ENCODE assay signal across 1 cellular context in genomic region chr11:16280256-16280682, GRCh38.
TF ChIP-seq lines count a peak whose summit lies in the region.

No MANE protein-coding gene starts in this region.

TF ChIP-seq in K562, 482 proteins besides CTCF, POLR2A, EP300 and RAD21 (continued from another document and continues in another):
- TF ChIP-seq ETV5 (CRISPR knock-in tag; IDR thresholded peaks at IDR 0.05; ENCODE audit: low read depth) (no peak), TEAD4 (IDR thresholded peaks at IDR 0.05; ENCODE audit: low read length) (peak; percentile 75), TEAD4 (CRISPR knock-in tag; IDR thresholded peaks at IDR 0.05; ENCODE audit: borderline replicate concordance) (no peak), EZH2 (IDR thresholded peaks at IDR 0.05; ENCODE audit: borderline replicate concordance, low read depth, low read length) (no peak), FOXJ3 (CRISPR knock-in tag; IDR thresholded peaks at IDR 0.05) (no peak), HOXB6 (CRISPR knock-in tag; IDR thresholded peaks at IDR 0.05; ENCODE audit: borderline replicate concordance) (no peak), HNRNPLL (IDR thresholded peaks at IDR 0.05; ENCODE audit: low read depth, low read length, poor library complexity, severe bottlenecking) (no peak), ZNF764 (CRISPR knock-in tag; IDR thresholded peaks at IDR 0.05; ENCODE audit: low read depth) (no peak), ZNF717 (CRISPR knock-in tag; IDR thresholded peaks at IDR 0.05) (no peak), SRSF1 (IDR thresholded peaks at IDR 0.05; ENCODE audit: low read depth, low read length) (no peak), ZBED1 (IDR thresholded peaks at IDR 0.05) (no peak), CUX1 (CRISPR knock-in tag; IDR thresholded peaks at IDR 0.05) (no peak), ZNF583 (CRISPR knock-in tag; IDR thresholded peaks at IDR 0.05) (no peak), ZBTB40 (IDR thresholded peaks at IDR 0.05) (0 out of 2 replicates have a peak, but pooled peaks have one; percentile 43), ZBTB40 (CRISPR knock-in tag; IDR thresholded peaks at IDR 0.05) (no peak), HDAC2 (IDR thresholded peaks at IDR 0.05) (peak; percentile 35; the same call in 1 of the 2 replicates), EWSR1 (IDR thresholded peaks at IDR 0.05; ENCODE audit: borderline replicate concordance, low read depth, partially characterized antibody) (no peak), CREB3 (tag; conservative IDR thresholded peaks at IDR 0.05; ENCODE audit: low read depth) (no peak), RERE (CRISPR knock-in tag; IDR thresholded peaks at IDR 0.05; ENCODE audit: borderline replicate concordance) (no peak), CGGBP1 (CRISPR knock-in tag; IDR thresholded peaks at IDR 0.05) (no peak)
